In genomic region chr13:95007322-95007721, GRCh38 we compare ENCODE assay signal across 7 cellular contexts.
"Had no signal": no experiment of that assay in that cellular context is flagged by ENCODE, and none has a peak within 500 bp of the region (broad histone marks: within the 10 kb centered on the region; RNA-seq: fewer than 3 reads in every experiment).

No MANE protein-coding gene starts in this region.

- H3K36me3 ChIP-seq: HAP-1 had no signal

- DNase-seq: GM23248, GOT3, H7, IMR-90, KBM-7 had no signal

- H3K9ac ChIP-seq: GM23248 had no signal

- H3K4me3 ChIP-seq: GM23248, HAP-1 had no signal

- H3K9me3 ChIP-seq: HAP-1 had no signal

- H2AFZ ChIP-seq: GM23248 had no signal

- H3K27ac ChIP-seq: GM23248 had no signal

- ATAC-seq: HCT116 had no signal
